Comparison of ENCODE assay signal across 19 cellular contexts in the genomic region with DNA sequence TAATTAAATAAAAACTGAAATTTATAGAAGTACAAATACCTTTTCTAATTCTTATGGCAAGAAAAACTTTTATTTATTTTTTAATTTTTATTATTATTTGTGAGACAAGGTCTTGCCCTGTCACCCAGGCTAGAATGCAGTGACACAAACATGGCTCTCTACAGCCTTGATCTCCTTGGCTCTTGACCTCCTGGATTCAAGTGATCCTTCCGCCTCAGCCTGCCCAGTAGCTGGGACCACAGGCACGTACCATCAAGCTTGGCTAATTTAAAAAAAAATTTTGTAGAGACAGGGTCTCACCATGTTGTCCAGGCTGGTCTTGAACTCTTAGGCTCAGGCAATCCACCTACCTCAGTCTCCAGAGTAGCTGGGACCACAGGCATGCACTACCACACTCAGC. TPM values are rescaled to one million over a fixed set of nuclear protein-coding genes. Genes with fewer than 3 reads are reported as not detected.
"Had no signal": no experiment of that assay in that cellular context is flagged by ENCODE, and none has a peak within 500 bp of the region (broad histone marks: within the 10 kb centered on the region; RNA-seq: fewer than 3 reads in every experiment).

No MANE protein-coding gene starts in this region.

- H3K9ac ChIP-seq: SK-N-SH had no signal

- H3K4me3 Mint-ChIP-seq: activated CD4-positive, alpha-beta memory T cell treated with anti-CD3 and anti-CD28 coated beads, Interleukin-2, amount 10 ng/mL, durations not matched to agents 7 days and 5 days; activated CD4-positive, alpha-beta T cell treated with anti-CD3 and anti-CD28 coated beads for 36 hours; activated naive CD8-positive, alpha-beta T cell treated with anti-CD3 and anti-CD28 coated beads, Interleukin-2, amount 10 ng/mL, durations not matched to agents 7 days and 5 days had no signal

- H3K27me3 Mint-ChIP-seq: activated CD4-positive, alpha-beta memory T cell treated with anti-CD3 and anti-CD28 coated beads, Interleukin-2, amount 10 ng/mL, durations not matched to agents 7 days and 5 days; activated CD4-positive, alpha-beta T cell treated with anti-CD3 and anti-CD28 coated beads for 36 hours; activated naive CD8-positive, alpha-beta T cell treated with anti-CD3 and anti-CD28 coated beads, Interleukin-2, amount 10 ng/mL, durations not matched to agents 7 days and 5 days had no signal

- H3K9me3 Mint-ChIP-seq: activated CD4-positive, alpha-beta memory T cell treated with anti-CD3 and anti-CD28 coated beads, Interleukin-2, amount 10 ng/mL, durations not matched to agents 7 days and 5 days; activated naive CD8-positive, alpha-beta T cell treated with anti-CD3 and anti-CD28 coated beads, Interleukin-2, amount 10 ng/mL, durations not matched to agents 7 days and 5 days had no signal

- H3K27me3 ChIP-seq: adrenal gland had no signal

- H3K4me3 ChIP-seq: adrenal gland had no signal

- H3K4me1 ChIP-seq: adrenal gland had no signal

- DNase-seq: activated CD4-positive, alpha-beta memory T cell treated with anti-CD3 and anti-CD28 coated beads, Interleukin-2, amount 10 ng/mL, durations not matched to agents 7 days and 5 days; activated CD4-positive, alpha-beta T cell treated with anti-CD3 and anti-CD28 coated beads for 36 hours; activated CD4-positive, alpha-beta T cell treated with anti-CD3 and anti-CD28 coated beads, Interleukin-2, amount 50 U/mL, for 1 hour; activated naive CD4-positive, alpha-beta T cell treated with anti-CD3 and anti-CD28 coated beads, Interleukin-2, amount 50 U/mL, for 16 hours; activated naive CD8-positive, alpha-beta T cell treated with anti-CD3 and anti-CD28 coated beads, Interleukin-2, amount 10 ng/mL, durations not matched to agents 7 days and 5 days; activated T-cell treated with anti-CD3 and anti-CD28 coated beads for 4 hours; adrenal gland; anterior cingulate cortex; NCI-H1092; NCI-H1417; NCI-H1930; NCI-H2171; NCI-H226; NCI-H526; NCI-H774; RPMI8226; SK-N-SH; WERI-Rb-1 had no signal

- H3K36me3 ChIP-seq: adrenal gland had no signal

- H3K27ac Mint-ChIP-seq: activated CD4-positive, alpha-beta memory T cell treated with anti-CD3 and anti-CD28 coated beads, Interleukin-2, amount 10 ng/mL, durations not matched to agents 7 days and 5 days had no signal

- H3K27ac ChIP-seq: adrenal gland, WERI-Rb-1 had no signal

- H3K4me2 ChIP-seq: SK-N-SH had no signal

- H3K9me3 ChIP-seq: adrenal gland, SK-N-SH had no signal

RNA-seq across cellular contexts. Expression of a gene that starts 47.4 kb away (rescaled TPM):
- total RNA-seq: M059J had no signal
